In genomic region chr1:98323906-98324358, GRCh38 we compare ENCODE assay signal across 8 cellular contexts.
DNase-seq lines count a peak whose midpoint lies in the region; ATAC-seq lines count a peak whose summit lies in the region.

No MANE protein-coding gene starts in this region.

- H3K4me1 ChIP-seq in neuronal stem cell (ENCODE audit: control insufficient read depth in 2 of 2, insufficient read depth in 1 of 2, low read depth in 1 of 2, low read length in 2 of 2) = peaks cover 3 to 5% of the 10 kb centered on the region in 2 donors

- H3K18ac ChIP-seq in neuronal stem cell (ENCODE audit: low read length) = no peak overlapping the region

- H3K9me3 ChIP-seq in neuronal stem cell (replicated peaks in 1 of 2; ENCODE audit: control insufficient read depth in 2 of 2, insufficient read depth in 1 of 2, low read depth in 1 of 2, low read length in 2 of 2) = no peaks in the 10 kb centered on the region

- H2BK120ac ChIP-seq in neuronal stem cell (ENCODE audit: low read depth, low read length) = no peak overlapping the region

- peak overlapping the region; percentile 44 for H3K27ac ChIP-seq in neuronal stem cell (replicated peaks; ENCODE audit: low read length)

- DNase-seq in Daoy (ENCODE audit: low read depth) = peak; percentile 97
- DNase-seq in NOMO-1 treated with DMSO at 0.1 percent for 48 hours (lab: John Stamatoyannopoulos, UW; ENCODE audit: unreplicated experiment) = peak; percentile 97
- DNase-seq in dermis blood vessel endothelial cell = peak; percentile 92
- DNase-seq in neuronal stem cell (ENCODE audit: low spot score) = no peak
- no peak for DNase-seq in cortex of kidney (lab: John Stamatoyannopoulos, UW)
- DNase-seq in HUDEP-2 (lab: John Stamatoyannopoulos, UW; ENCODE audit: unreplicated experiment in 76 of 76) = no peak

- H3K36me3 ChIP-seq in neuronal stem cell (replicated peaks in 1 of 2; ENCODE audit: control insufficient read depth in 2 of 2, insufficient read depth in 2 of 2, low read length in 2 of 2) = no peaks in the 10 kb centered on the region

- H3K23ac ChIP-seq in neuronal stem cell (ENCODE audit: low read depth, low read length, poor library complexity) = no peak overlapping the region

- H2BK15ac ChIP-seq in neuronal stem cell (ENCODE audit: low read length) = no peak overlapping the region

- no peak overlapping the region for H2BK5ac ChIP-seq in neuronal stem cell (ENCODE audit: low read length)

- no peak overlapping the region for H2AK5ac ChIP-seq in neuronal stem cell (ENCODE audit: low read depth, low read length)

- no peak overlapping the region for H3K4me2 ChIP-seq in neuronal stem cell (ENCODE audit: insufficient read depth, low read length, poor library complexity, severe bottlenecking)

- no peak for ATAC-seq in GM19351 (IDR thresholded peaks at IDR 0.05; ENCODE audit: unreplicated experiment)
- ATAC-seq in HG03521 (IDR thresholded peaks at IDR 0.05; ENCODE audit: unreplicated experiment) = no peak

- H4K91ac ChIP-seq in neuronal stem cell (ENCODE audit: low read depth, low read length, poor library complexity) = no peak overlapping the region

- WGBS in neuronal stem cell (ENCODE audit: extremely low coverage in 2 of 2, insufficient read length in 2 of 2, insufficient replicate concordance in 1 of 2), 2 donors = no CpG with 5 or more reads among the region's 3 CpGs

- no peaks in the 10 kb centered on the region for H3K79me1 ChIP-seq in neuronal stem cell (ENCODE audit: low read depth, low read length)

- no peak overlapping the region for H3K14ac ChIP-seq in neuronal stem cell (ENCODE audit: low read length)

- no peaks in the 10 kb centered on the region for H3K27me3 ChIP-seq in neuronal stem cell (ENCODE audit: control insufficient read depth in 3 of 3, insufficient read depth in 3 of 3, low read depth in 1 of 3, low read length in 3 of 3)

- no peak overlapping the region for H4K8ac ChIP-seq in neuronal stem cell (ENCODE audit: low read depth, low read length)

- H2AFZ ChIP-seq in neuronal stem cell (ENCODE audit: low read length) = peak overlapping the region; percentile 72

- no peak overlapping the region for H2BK12ac ChIP-seq in neuronal stem cell (ENCODE audit: low read length)

- H3K9ac ChIP-seq in neuronal stem cell (ENCODE audit: low read depth, low read length, poor library complexity) = no peak overlapping the region

- no peak overlapping the region for H3K4me3 ChIP-seq in neuronal stem cell (ENCODE audit: low read length in 2 of 2)

- H3K4ac ChIP-seq in neuronal stem cell (ENCODE audit: low read length) = no peak overlapping the region

Comparison
In these comparisons a context has a peak if more than half of its experiments do, and no peak if none do; other contexts are left out.
1. DNase-seq: peak in Daoy (single experiment), NOMO-1 treated with DMSO at 0.1 percent for 48 hours (single experiment) and dermis blood vessel endothelial cell (single experiment); none in neuronal stem cell (single experiment), cortex of kidney (single experiment) and HUDEP-2 (0 of 76).